20 cellular contexts compared by ENCODE assay signal in the genomic region with DNA sequence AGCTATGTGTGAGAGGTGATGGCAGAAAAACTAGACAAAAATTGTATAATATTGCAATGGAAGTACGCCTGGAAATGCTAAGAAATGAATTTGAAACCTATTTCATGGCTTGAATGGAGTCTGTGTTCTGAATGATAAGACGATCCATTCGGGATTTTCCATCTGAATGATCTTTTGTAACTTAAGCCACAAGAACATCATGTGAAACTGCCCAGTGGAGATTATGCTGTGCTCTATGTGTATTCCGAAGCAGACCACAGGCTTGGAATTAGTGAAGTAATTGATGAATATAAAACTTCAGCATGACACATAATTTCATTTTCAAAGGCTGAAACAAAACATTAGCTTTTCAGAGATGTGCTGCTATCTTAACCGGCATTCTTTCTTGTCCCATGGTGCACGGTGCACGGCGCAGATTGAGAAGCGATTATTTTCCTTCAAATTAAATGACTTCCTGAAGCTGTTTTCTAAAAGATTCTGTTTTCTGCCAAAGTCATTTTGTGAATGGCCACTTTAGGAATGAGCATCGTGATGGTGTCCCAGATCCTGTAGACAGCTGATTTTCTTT.
"Had no signal": no experiment of that assay in that cellular context is flagged by ENCODE, and none has a peak within 500 bp of the region (broad histone marks: within the 10 kb centered on the region; RNA-seq: fewer than 3 reads in every experiment).

No MANE protein-coding gene starts in this region.

- H3K27me3 ChIP-seq: foreskin keratinocyte, neutrophil, tibial nerve had no signal

- H3K4me3 ChIP-seq: left ventricle myocardium inferior, lung, tibial nerve had no signal

- H3K4me1 ChIP-seq: foreskin keratinocyte, left ventricle myocardium inferior, tibial nerve had no signal

- DNase-seq: activated CD4-positive, alpha-beta T cell treated with anti-CD3 and anti-CD28 coated beads for 48 hours; activated CD4-positive, alpha-beta T cell treated with anti-CD3 and anti-CD28 coated beads, Interleukin-2, amount 50 U/mL, for 48 hours; activated CD8-positive, alpha-beta memory T cell treated with anti-CD3 and anti-CD28 coated beads, Interleukin-2, amount 50 U/mL, for 4 hours; activated gamma-delta T cell; activated naive CD4-positive, alpha-beta T cell treated with anti-CD3 and anti-CD28 coated beads, Interleukin-2, amount 10 ng/mL, durations not matched to agents 7 days and 5 days; activated naive CD8-positive, alpha-beta T cell treated with anti-CD3 and anti-CD28 coated beads, Interleukin-2, amount 10 ng/mL, durations not matched to agents 7 days and 5 days; activated T-cell treated with anti-CD3 and anti-CD28 coated beads, Interleukin-2, amount 50 U/mL, for 1 hour; foreskin keratinocyte; left ventricle myocardium inferior; naive B cell; nephron progenitor cell; stimulated activated CD4-positive, alpha-beta T cell treated with anti-CD3 and anti-CD28 coated beads, Interleukin-15, amount 100 ng/mL, for 24 hours; stimulated activated CD4-positive, alpha-beta T cell treated with anti-CD3 and anti-CD28 coated beads, Interleukin-2, amount 100 ng/mL, for 24 hours; stimulated activated naive CD4-positive, alpha-beta T cell; T-helper 9 cell had no signal

- H3K36me3 ChIP-seq: left ventricle myocardium inferior, neutrophil, tibial nerve had no signal

- H3K9me3 ChIP-seq: left ventricle myocardium inferior, neutrophil, tibial nerve had no signal

- ATAC-seq: activated CD4-positive, CD25-positive, alpha-beta regulatory T cell treated with anti-CD3 and anti-CD28 coated beads, Interleukin-2, amount 50 U/mL, for 24 hours; esophagus mucosa; foreskin keratinocyte had no signal
